11 cellular contexts compared by ENCODE assay signal in the genomic region with DNA sequence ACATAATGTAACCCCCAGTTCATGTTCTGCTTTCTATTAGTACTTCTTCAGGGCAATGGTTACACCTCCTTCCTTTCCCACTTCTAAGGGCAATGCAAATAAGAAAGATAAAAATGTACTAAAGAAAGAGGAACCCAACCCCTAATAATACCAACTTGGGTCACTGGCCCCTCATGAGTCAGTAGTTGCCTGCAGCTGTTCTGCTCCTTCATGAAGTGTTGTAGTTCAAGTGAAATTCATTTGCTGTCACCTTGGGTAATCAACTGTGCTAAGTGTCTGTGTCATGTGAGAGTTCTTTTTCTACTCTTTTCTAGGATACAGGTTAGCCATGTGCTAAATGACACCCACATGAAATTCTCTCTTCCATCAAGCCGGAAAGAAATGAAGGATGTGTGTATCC.
DNase-seq lines count a peak whose midpoint lies in the region; ATAC-seq and TF ChIP-seq lines count a peak whose summit lies in the region.
"Had no signal": no experiment of that assay in that cellular context is flagged by ENCODE, and none has a peak within 500 bp of the region (broad histone marks: within the 10 kb centered on the region; RNA-seq: fewer than 3 reads in every experiment).

No MANE protein-coding gene starts in this region.

- H3K9me3 ChIP-seq in naive thymus-derived CD4-positive, alpha-beta T cell (ENCODE audit: control insufficient read depth in 2 of 3, low read length in 3 of 3) = no peaks in the 10 kb centered on the region

- no peak overlapping the region for H3K4me3 Mint-ChIP-seq in naive thymus-derived CD4-positive, alpha-beta T cell
- H3K4me3 Mint-ChIP-seq in nephron progenitor cell = no peak overlapping the region
- no peak overlapping the region for H3K4me3 Mint-ChIP-seq in type B pancreatic cell

- TF ChIP-seq CTCF in nephron progenitor cell (IDR thresholded peaks at IDR 0.05) (no peak), type B pancreatic cell (conservative IDR thresholded peaks at IDR 0.05) (no peak)

- peaks cover 0 to 5% (median 0%) of the 10 kb centered on the region in 11 donors for H3K9me3 Mint-ChIP-seq in naive thymus-derived CD4-positive, alpha-beta T cell
- H3K9me3 Mint-ChIP-seq in nephron progenitor cell (no peaks in the 10 kb centered on the region), type B pancreatic cell (no peaks in the 10 kb centered on the region)

- H3K27me3 Mint-ChIP-seq in naive thymus-derived CD4-positive, alpha-beta T cell = no peaks in the 10 kb centered on the region
- H3K27me3 Mint-ChIP-seq in nephron progenitor cell (ENCODE audit: low read depth, poor library complexity) (peaks cover 9% of the 10 kb centered on the region), type B pancreatic cell (peaks cover 6% of the 10 kb centered on the region)

- no peak overlapping the region for H3K27ac ChIP-seq in naive thymus-derived CD4-positive, alpha-beta T cell (ENCODE audit: low read depth, low read length)

- H3K4me1 Mint-ChIP-seq in naive thymus-derived CD4-positive, alpha-beta T cell = peaks cover 11 to 23% (median 13%) of the 10 kb centered on the region in 7 donors
- H3K4me1 Mint-ChIP-seq in nephron progenitor cell (no peaks in the 10 kb centered on the region), type B pancreatic cell (ENCODE audit: unreplicated experiment) (no peaks in the 10 kb centered on the region)

- no peak overlapping the region for H3K4me3 ChIP-seq in naive thymus-derived CD4-positive, alpha-beta T cell (ENCODE audit: low read length)

- H3K36me3 ChIP-seq in naive thymus-derived CD4-positive, alpha-beta T cell (ENCODE audit: control insufficient read depth in 2 of 3, insufficient read depth in 3 of 3, low read length in 3 of 3) = peaks cover 0 to 7% (median 0%) of the 10 kb centered on the region in 3 experiments

- peaks cover 9 to 18% of the 10 kb centered on the region in 2 donors for H3K4me1 ChIP-seq in naive thymus-derived CD4-positive, alpha-beta T cell (ENCODE audit: control insufficient read depth in 2 of 2, insufficient read depth in 2 of 2, low read length in 2 of 2)

- peak; percentile 89 for ATAC-seq in GM18907 (IDR thresholded peaks at IDR 0.05; ENCODE audit: unreplicated experiment)
- ATAC-seq in HG02759 (IDR thresholded peaks at IDR 0.05; ENCODE audit: unreplicated experiment) = peak; percentile 90
- peak; percentile 71 for ATAC-seq in naive thymus-derived CD4-positive, alpha-beta T cell

- H3K27me3 ChIP-seq in naive thymus-derived CD4-positive, alpha-beta T cell (ENCODE audit: control insufficient read depth in 2 of 2, insufficient read depth in 2 of 2, low read length in 2 of 2) = no peaks in the 10 kb centered on the region

- POLR2A ChIA-PET in naive thymus-derived CD4-positive, alpha-beta T cell (lab: Charles Lee) = no interaction called here

- intact Hi-C loops in naive thymus-derived CD4-positive, alpha-beta T cell (cut with micrococcal nuclease) = no loop called here

- peaks cover 19 to 60% (median 48%) of the 10 kb centered on the region in 5 donors for H3K36me3 Mint-ChIP-seq in naive thymus-derived CD4-positive, alpha-beta T cell
- no peaks in the 10 kb centered on the region for H3K36me3 Mint-ChIP-seq in nephron progenitor cell (ENCODE audit: low read depth)
- no peaks in the 10 kb centered on the region for H3K36me3 Mint-ChIP-seq in type B pancreatic cell

- DNase-seq in Kasumi-1 (lab: John Stamatoyannopoulos, UW) (peak; percentile 81 to 87), NK-92 (lab: John Stamatoyannopoulos, UW; ENCODE audit: unreplicated experiment) (no peak), nephron progenitor cell (no peak), type B pancreatic cell (ENCODE audit: extremely low spot score, unreplicated experiment) (no peak)
- no peak for DNase-seq in naive thymus-derived CD4-positive, alpha-beta T cell
- DNase-seq in activated naive CD4-positive, alpha-beta T cell treated with anti-CD3 and anti-CD28 coated beads, Interleukin-2, amount 50 U/mL, for 16 hours = no peak
- DNase-seq: activated CD4-positive, alpha-beta T cell treated with anti-CD3 and anti-CD28 coated beads, Interleukin-2, amount 50 U/mL, for 1 hour; NCI-H2227 treated with DMSO at 0.1 percent for 48 hours; stimulated activated CD4-positive, alpha-beta T cell treated with anti-CD3 and anti-CD28 coated beads, Interleukin-4, amount 100 ng/mL, for 1 hour had no signal

- CTCF ChIA-PET in naive thymus-derived CD4-positive, alpha-beta T cell (lab: Charles Lee) = no interaction called here

- no peak overlapping the region for H3K27ac Mint-ChIP-seq in naive thymus-derived CD4-positive, alpha-beta T cell
- no peak overlapping the region for H3K27ac Mint-ChIP-seq in nephron progenitor cell
- no peak overlapping the region for H3K27ac Mint-ChIP-seq in type B pancreatic cell

Comparison
In these comparisons a context has a peak if more than half of its experiments do, and no peak if none do; other contexts are left out.
1. DNase-seq: peak in Kasumi-1 (2 of 2); none in naive thymus-derived CD4-positive, alpha-beta T cell (0 of 9), activated naive CD4-positive, alpha-beta T cell treated with anti-CD3 and anti-CD28 coated beads, Interleukin-2, amount 50 U/mL, for 16 hours (single experiment), NK-92 (single experiment), nephron progenitor cell (single experiment) and type B pancreatic cell (single experiment).
2. Peak in every context shown above with its lines, with median percentiles within 50 percentile points of each other: ATAC-seq.